7 cellular contexts compared by ENCODE assay signal in genomic region chr12:63394994-63395393, GRCh38.
"Had no signal": no experiment of that assay in that cellular context is flagged by ENCODE, and none has a peak within 500 bp of the region (broad histone marks: within the 10 kb centered on the region; RNA-seq: fewer than 3 reads in every experiment).

No MANE protein-coding gene starts in this region.

- DNase-seq: H9, HCEC 1CT, KBM-7 had no signal

- H3K27ac Mint-ChIP-seq: GM23338, H9, IgD-negative memory B cell had no signal

- H3K27ac ChIP-seq: HL-60 had no signal

- H3K4me3 ChIP-seq: GM23338 had no signal

- H3K36me3 Mint-ChIP-seq: IgD-negative memory B cell had no signal

- H3K4me3 Mint-ChIP-seq: GM23338, H9, IgD-negative memory B cell had no signal

- ATAC-seq: GM23338, HepG2 had no signal

- H3K27me3 Mint-ChIP-seq: IgD-negative memory B cell had no signal

- H3K4me1 Mint-ChIP-seq: IgD-negative memory B cell had no signal
